In genomic region chr17:59329558-59330313, GRCh38 we compare ENCODE assay signal across 8 cellular contexts. TPM values are rescaled to one million over a fixed set of nuclear protein-coding genes. Genes with fewer than 3 reads are reported as not detected.
DNase-seq lines count a peak whose midpoint lies in the region; ATAC-seq and TF ChIP-seq lines count a peak whose summit lies in the region.

No MANE protein-coding gene starts in this region.

- ATAC-seq in GM19452 (IDR thresholded peaks at IDR 0.05; ENCODE audit: unreplicated experiment): peak; percentile 46
- no peak for ATAC-seq in HG03039 (IDR thresholded peaks at IDR 0.05; ENCODE audit: unreplicated experiment)

- H3K27ac ChIP-seq in breast epithelium: peak overlapping the region; percentile 94 to 97

- peak; percentile 34 to 75 (median 65) for TF ChIP-seq CTCF in breast epithelium (IDR thresholded peaks at IDR 0.05)

- H3K9me3 ChIP-seq in breast epithelium: no peaks in the 10 kb centered on the region

- no peaks in the 10 kb centered on the region for H3K27me3 ChIP-seq in breast epithelium

- no peaks in the 10 kb centered on the region for H3K36me3 Mint-ChIP-seq in T-helper 2 cell treated with Interferon-gamma antibody and Interleukin-4, amounts not matched to agents 5 μg/mL and 100 μg/mL, for 36 hours (ENCODE audit: low read depth)

- intact Hi-C loops in breast epithelium (cut with DNase I; ENCODE audit: low total_unique reads): loop anchor here (5.0 kb wide), 1 partner anchor 113 kb away; no protein-coding TSS in a partner anchor

- H3K4me3 ChIP-seq in breast epithelium: peak overlapping the region in 1 of 3 donors; percentile 96

- DNase-seq in Ammon's horn (ENCODE audit: low spot score): peak; percentile 88
- peak; percentile 20 for DNase-seq in NCI-H1417 treated with DMSO at 0.1 percent for 48 hours (lab: John Stamatoyannopoulos, UW)
- peak; percentile 33 for DNase-seq in T-helper 2 cell treated with Interferon-gamma antibody and Interleukin-4, amounts not matched to agents 5 μg/mL and 100 μg/mL, for 36 hours (ENCODE audit: low spot score)
- DNase-seq in breast epithelium (ENCODE audit: low spot score in 2 of 2): peak in 1 of 2 donors; percentile 24
- peak in 35 of 51 donors; percentile 4 to 85 (median 36) for DNase-seq in hypothalamus (lab: John Stamatoyannopoulos, UW)
- DNase-seq in renal cortical epithelial cell (ENCODE audit: low read depth): peak; percentile 84

- H3K27me3 Mint-ChIP-seq in T-helper 2 cell treated with Interferon-gamma antibody and Interleukin-4, amounts not matched to agents 5 μg/mL and 100 μg/mL, for 36 hours (ENCODE audit: low read depth): peaks cover 8% of the 10 kb centered on the region

- no peaks in the 10 kb centered on the region for H3K9me3 Mint-ChIP-seq in T-helper 2 cell treated with Interferon-gamma antibody and Interleukin-4, amounts not matched to agents 5 μg/mL and 100 μg/mL, for 36 hours

- H3K4me3 Mint-ChIP-seq in T-helper 2 cell treated with Interferon-gamma antibody and Interleukin-4, amounts not matched to agents 5 μg/mL and 100 μg/mL, for 36 hours: peak overlapping the region; percentile 71

- no peaks in the 10 kb centered on the region for H3K36me3 ChIP-seq in breast epithelium

- H3K27ac Mint-ChIP-seq in T-helper 2 cell treated with Interferon-gamma antibody and Interleukin-4, amounts not matched to agents 5 μg/mL and 100 μg/mL, for 36 hours: peak overlapping the region; percentile 91

- peaks cover 46% of the 10 kb centered on the region for H3K4me1 Mint-ChIP-seq in T-helper 2 cell treated with Interferon-gamma antibody and Interleukin-4, amounts not matched to agents 5 μg/mL and 100 μg/mL, for 36 hours (ENCODE audit: low read depth)

- TF ChIP-seq POLR2A in breast epithelium (IDR thresholded peaks at IDR 0.05): no peak

- H3K4me1 ChIP-seq in breast epithelium: peaks cover 0 to 21% of the 10 kb centered on the region in 2 donors

RNA-seq across cellular contexts. Expression of gene YPEL2, which starts 1.7 kb away (rescaled TPM):
- total RNA-seq in breast epithelium (10 to 100 TPM; 26.5 to 64.8 (median 33.2) TPM), renal cortical epithelial cell (14.2 and 37.3 TPM in 2 replicates)
